In genomic region chr2:97691166-97691565, GRCh38 we compare ENCODE assay signal across 13 cellular contexts. TPM values are rescaled to one million over a fixed set of nuclear protein-coding genes. Genes with fewer than 3 reads are reported as not detected.
A peak's percentile ranks its signal among the peaks of the same experiment; 100 is the strongest.
DNase-seq lines count a peak whose midpoint lies in the region; ATAC-seq and TF ChIP-seq lines count a peak whose summit lies in the region.
"Had no signal": no experiment of that assay in that cellular context is flagged by ENCODE, and none has a peak within 500 bp of the region (broad histone marks: within the 10 kb centered on the region; RNA-seq: fewer than 3 reads in every experiment).

No MANE protein-coding gene starts in this region.

- intact Hi-C loops in testis (cut with DNase I; ENCODE audit: low total_unique reads) = loop anchor here (10.0 kb wide), 1 partner anchor 1626 kb away; no protein-coding TSS in a partner anchor
- intact Hi-C loops in CD4-positive, alpha-beta T cell (cut with DNase I, micrococcal nuclease) = loop anchor here in 1 of 2 experiments (10.0 kb wide), 2 partner anchors 46 to 1626 kb away; partner anchors contain the start of gene COX5B

- H3K4me1 Mint-ChIP-seq in H9 (peaks cover 21 to 23% of the 10 kb centered on the region in 2 experiments), endodermal cell (peaks cover 6% of the 10 kb centered on the region)
- no peaks in the 10 kb centered on the region for H3K4me1 Mint-ChIP-seq in CD4-positive, alpha-beta T cell (ENCODE audit: low read depth)

- H3K27ac Mint-ChIP-seq in H9 (peak overlapping the region in 2 of 3 experiments; percentile 78 to 94; a peak in 4 of 7 replicates), endodermal cell (peak overlapping the region; percentile 76)
- no peak overlapping the region for H3K27ac Mint-ChIP-seq in CD4-positive, alpha-beta T cell

- no CpG with 5 or more reads among the region's 6 CpGs for WGBS in H9 (ENCODE audit: extremely low coverage, insufficient read length, low lambda C conversion rate)
- 39 to 59% methylated on average over 3 to 6 of the region's 6 CpGs for WGBS in endodermal cell (ENCODE audit: insufficient coverage in 1 of 2, insufficient read length in 1 of 2), 2 experiments
- 60 to 62% methylated on average over 6 of the region's 6 CpGs for WGBS in testis, 2 donors

- H3K23ac ChIP-seq in H9 (ENCODE audit: insufficient read length, low read depth, low read length) = no peak overlapping the region

- H3K4me2 ChIP-seq in H9 (ENCODE audit: insufficient read depth, insufficient read length, low read length) = no peak overlapping the region

- H3K79me1 ChIP-seq in H9 (ENCODE audit: insufficient read depth, low read depth, low read length, poor library complexity, severe bottlenecking) = no peaks in the 10 kb centered on the region

- H3K23me2 ChIP-seq in H9 (ENCODE audit: insufficient read length, low read depth, low read length, poor library complexity, severe bottlenecking) = no peaks in the 10 kb centered on the region

- H3K4me3 ChIP-seq in endodermal cell (ENCODE audit: low read length) (no peak overlapping the region), testis (no peak overlapping the region)
- H3K4me3 ChIP-seq: HAP-1, SK-N-MC had no signal

- H3K4ac ChIP-seq in H9 (ENCODE audit: low read depth, low read length) = no peak overlapping the region

- H4K20me1 ChIP-seq in H9 (ENCODE audit: control insufficient read depth, insufficient read depth, insufficient read length) = no peaks in the 10 kb centered on the region

- H2AFZ ChIP-seq in H9 (ENCODE audit: low read length) = no peak overlapping the region

- H3T11ph ChIP-seq in H9 (ENCODE audit: low read length) = no peak overlapping the region

- H3K4me3 Mint-ChIP-seq in H9 (no peak overlapping the region), endodermal cell (no peak overlapping the region)
- no peak overlapping the region for H3K4me3 Mint-ChIP-seq in CD4-positive, alpha-beta T cell

- TF ChIP-seq CTCF in H9 (conservative IDR thresholded peaks at IDR 0.05) = no peak
- TF ChIP-seq CTCF in endodermal cell (conservative IDR thresholded peaks at IDR 0.05) = no peak
- no peak for TF ChIP-seq CTCF in testis (IDR thresholded peaks at IDR 0.05)
- no peak for TF ChIP-seq CTCF in CD4-positive, alpha-beta T cell (IDR thresholded peaks at IDR 0.05)

- H4K5ac ChIP-seq in H9 (ENCODE audit: insufficient read length, low read depth, low read length) = no peak overlapping the region

- no peak for ATAC-seq in CD4-positive, alpha-beta T cell (ENCODE audit: poor library complexity)
- ATAC-seq in HG03280 (IDR thresholded peaks at IDR 0.05; ENCODE audit: unreplicated experiment) = no peak
- ATAC-seq: Right ventricle myocardium inferior had no signal

- CTCF ChIA-PET in CD4-positive, alpha-beta T cell (lab: Charles Lee) = interaction anchor here (1.1 to 1.5 kb wide), 2 partner anchors 57 to 100 kb away, joined by 3 read pairs; no protein-coding TSS in a partner anchor

- H3K14ac ChIP-seq in H9 (ENCODE audit: insufficient read depth, low read length) = no peak overlapping the region

- H3K27me3 Mint-ChIP-seq in H9 (ENCODE audit: low read depth) = no peaks in the 10 kb centered on the region
- H3K27me3 Mint-ChIP-seq in endodermal cell (ENCODE audit: insufficient read depth) = no peaks in the 10 kb centered on the region
- no peaks in the 10 kb centered on the region for H3K27me3 Mint-ChIP-seq in CD4-positive, alpha-beta T cell

- H3K27me3 ChIP-seq in H9 (ENCODE audit: insufficient read depth, low read length) (no peaks in the 10 kb centered on the region), endodermal cell (ENCODE audit: control insufficient read depth, insufficient read depth, low read length, poor library complexity, severe bottlenecking) (no peaks in the 10 kb centered on the region), testis (no peaks in the 10 kb centered on the region)
- H3K27me3 ChIP-seq in CD4-positive, alpha-beta T cell (ENCODE audit: control insufficient read depth, insufficient read depth, low read length) = no peaks in the 10 kb centered on the region
- H3K27me3 ChIP-seq: BE2C had no signal

- H2BK120ac ChIP-seq in H9 (ENCODE audit: low read depth, low read length, poor library complexity, severe bottlenecking) = no peak overlapping the region

- H2BK15ac ChIP-seq in H9 (ENCODE audit: low read depth, low read length) = no peak overlapping the region

- H3K9ac ChIP-seq in H9 (ENCODE audit: extremely low read depth, insufficient read length, low read length) (no peak overlapping the region), endodermal cell (ENCODE audit: extremely low read depth, low read length, poor library complexity, severe bottlenecking) (no peak overlapping the region)

- no peak overlapping the region for H3K56ac ChIP-seq in H9 (ENCODE audit: insufficient read length, low read depth, low read length)

- H3K36me3 ChIP-seq in endodermal cell (ENCODE audit: control insufficient read depth, insufficient read depth, low read length) (no peaks in the 10 kb centered on the region), testis (ENCODE audit: low read depth, missing control alignments) (no peaks in the 10 kb centered on the region)
- H3K36me3 ChIP-seq: BE2C, HAP-1 had no signal

- H3K9me3 Mint-ChIP-seq in H9 (peaks cover 0 to under 1% of the 10 kb centered on the region in 2 experiments; a peak in 1 of 5 replicates), endodermal cell (no peaks in the 10 kb centered on the region)
- H3K9me3 Mint-ChIP-seq in CD4-positive, alpha-beta T cell = no peaks in the 10 kb centered on the region

- no peak overlapping the region for H4K8ac ChIP-seq in H9 (replicated peaks; ENCODE audit: insufficient read length, low read depth, low read length)

- H3K4me1 ChIP-seq in H9 (ENCODE audit: insufficient read depth, low read length) (no peaks in the 10 kb centered on the region), endodermal cell (ENCODE audit: control insufficient read depth, insufficient read depth, low read length) (no peaks in the 10 kb centered on the region), testis (no peaks in the 10 kb centered on the region)
- H3K4me1 ChIP-seq: BE2C had no signal

- H2BK20ac ChIP-seq in H9 (ENCODE audit: low read depth, low read length, poor library complexity, severe bottlenecking) = no peak overlapping the region

- H3K9me3 ChIP-seq in H9 (ENCODE audit: control insufficient read depth, low read depth, low read length) (no peaks in the 10 kb centered on the region), endodermal cell (ENCODE audit: control insufficient read depth, low read length) (no peaks in the 10 kb centered on the region), testis (no peaks in the 10 kb centered on the region)
- no peaks in the 10 kb centered on the region for H3K9me3 ChIP-seq in CD4-positive, alpha-beta T cell (ENCODE audit: control insufficient read depth, low read length)
- H3K9me3 ChIP-seq: BE2C, HAP-1 had no signal

- POLR2A ChIA-PET in CD4-positive, alpha-beta T cell (lab: Charles Lee) = no interaction called here

- H3K36me3 Mint-ChIP-seq in H9 (ENCODE audit: insufficient read depth in 1 of 3, low read depth in 3 of 3) (no peaks in the 10 kb centered on the region), endodermal cell (ENCODE audit: low read depth) (no peaks in the 10 kb centered on the region)
- H3K36me3 Mint-ChIP-seq in CD4-positive, alpha-beta T cell (ENCODE audit: low read depth) = no peaks in the 10 kb centered on the region

- no peak overlapping the region for H4K91ac ChIP-seq in H9 (ENCODE audit: insufficient read length, low read depth, low read length)

- no peak overlapping the region for H2AK5ac ChIP-seq in H9 (ENCODE audit: insufficient read length, low read length)

- DNase-seq in H9 (peak; percentile 82), endodermal cell (peak; percentile 91), mesenteric fat pad (ENCODE audit: low spot score) (peak; percentile 81), HT-29 (ENCODE audit: low spot score) (no peak), testis (no peak)
- DNase-seq in CD4-positive, alpha-beta T cell = no peak
- DNase-seq: BE2C, NCI-H2107, NCI-H69 had no signal

- TF ChIP-seq POLR2A in testis (IDR thresholded peaks at IDR 0.05) = no peak

- H2BK5ac ChIP-seq in H9 (ENCODE audit: insufficient read length, low read length) = no peak overlapping the region

- H3K18ac ChIP-seq in H9 (ENCODE audit: insufficient read length, low read depth, low read length) = no peak overlapping the region

- H2BK12ac ChIP-seq in H9 (ENCODE audit: insufficient read length, low read depth, low read length) = no peak overlapping the region

- no peak overlapping the region for H3K27ac ChIP-seq in H9 (ENCODE audit: insufficient read length, low read depth, low read length)
- H3K27ac ChIP-seq in endodermal cell (ENCODE audit: low read depth, low read length) = no peak overlapping the region
- no peak overlapping the region for H3K27ac ChIP-seq in testis
- H3K27ac ChIP-seq in CD4-positive, alpha-beta T cell (ENCODE audit: low read depth, low read length) = no peak overlapping the region
- H3K27ac ChIP-seq: SK-N-MC had no signal

- no peaks in the 10 kb centered on the region for H3K79me2 ChIP-seq in H9 (ENCODE audit: insufficient read depth, low read length)

RNA-seq across cellular contexts. Expression of gene C2orf92, which starts 21.7 kb away (rescaled TPM):
- total RNA-seq in H9 (2021) (5.4 and 7.3 TPM in 2 replicates), endodermal cell (10 to 100 TPM; 12.5 to 17.4 TPM), mesenteric fat pad (5.9 TPM), testis (10 to 100 TPM; 27.8 to 35.7 TPM)
- 7.2 TPM for polyA plus RNA-seq in endodermal cell (2013, experiment 1 of 2)
- polyA plus RNA-seq in endodermal cell (2013, experiment 2 of 2) = 7.0 TPM
- 1.9 and 2.2 TPM in 2 replicates for total RNA-seq in HT-29 (2014; rRNA removed; shearing (Covaris generic))
- polyA plus RNA-seq in testis (ENCODE audit: insufficient read depth, low read depth, low replicate concordance) = 51.2 TPM
- 10 to 100 TPM; 12.4 to 13.4 TPM for total RNA-seq in CD4-positive, alpha-beta T cell

RNA-seq across cellular contexts. Expression of gene ZAP70, which starts 22.2 kb away (rescaled TPM):
- total RNA-seq in H9 (2021) = 0.22 and 0.24 TPM in 2 replicates
- total RNA-seq in endodermal cell = 10 to 100 TPM in 1 of 2 donors, 1 to 10 TPM in 1; 8.3 to 10.4 TPM
- polyA plus RNA-seq in endodermal cell (2013, experiment 1 of 2) = 1.8 TPM
- polyA plus RNA-seq in endodermal cell (2013, experiment 2 of 2) = 3.1 TPM
- 1.3 TPM for total RNA-seq in mesenteric fat pad
- 1.8 TPM in 1 of 2 replicates, not detected in the other for total RNA-seq in HT-29 (2014; rRNA removed; shearing (Covaris generic))
- total RNA-seq in testis = 1 to 10 TPM; 5.5 to 6.4 TPM
- polyA plus RNA-seq in testis (ENCODE audit: insufficient read depth, low read depth, low replicate concordance) = 6.5 TPM
- 100 to 1,000 TPM; 440 to 470 TPM for total RNA-seq in CD4-positive, alpha-beta T cell

RNA-seq across cellular contexts. Expression of gene ACTR1B, which starts 27.3 kb away (rescaled TPM):
- 31.1 and 33.8 TPM in 2 replicates for total RNA-seq in H9 (2021)
- total RNA-seq in endodermal cell = 10 to 100 TPM; 71.8 to 75.0 TPM
- polyA plus RNA-seq in endodermal cell (2013, experiment 1 of 2) = 71.7 TPM
- 68.6 TPM for polyA plus RNA-seq in endodermal cell (2013, experiment 2 of 2)
- 47.6 TPM for total RNA-seq in mesenteric fat pad
- 61.6 and 66.7 TPM in 2 replicates for total RNA-seq in HT-29 (2014; rRNA removed; shearing (Covaris generic))
- 10 to 100 TPM; 56.3 to 81.0 TPM for total RNA-seq in testis
- 43.0 TPM for polyA plus RNA-seq in testis (ENCODE audit: insufficient read depth, low read depth, low replicate concordance)
- total RNA-seq in CD4-positive, alpha-beta T cell = 10 to 100 TPM; 89.5 to 92.8 TPM

RNA-seq across cellular contexts. Expression of gene COX5B, which starts 45.3 kb away (rescaled TPM):
- total RNA-seq in H9 (2021) (237 and 246 TPM in 2 replicates), endodermal cell (100 to 1,000 TPM; 211 to 233 TPM), mesenteric fat pad (221 TPM), testis (100 to 1,000 TPM; 317 to 344 TPM)
- polyA plus RNA-seq in endodermal cell (2013, experiment 1 of 2) = 231 TPM
- polyA plus RNA-seq in endodermal cell (2013, experiment 2 of 2) = 226 TPM
- 428 and 475 TPM in 2 replicates for total RNA-seq in HT-29 (2014; rRNA removed; shearing (Covaris generic))
- polyA plus RNA-seq in testis (ENCODE audit: insufficient read depth, low read depth, low replicate concordance) = 233 TPM
- total RNA-seq in CD4-positive, alpha-beta T cell = 100 to 1,000 TPM; 112 to 121 TPM

Comparison
In these comparisons a context has a peak if more than half of its experiments do, and no peak if none do; other contexts are left out.
1. DNase-seq: peak in H9 (single experiment), endodermal cell (single experiment) and mesenteric fat pad (single experiment); none in HT-29 (single experiment), testis (single experiment) and CD4-positive, alpha-beta T cell (0 of 10).
2. RNA of gene ZAP70, which starts 22.2 kb away (total RNA-seq): 440 to 470 TPM in CD4-positive, alpha-beta T cell; 8.3 to 10.4 TPM in endodermal cell, 5.5 to 6.4 TPM in testis, 1.8 TPM in HT-29, 1.3 TPM in mesenteric fat pad (single experiment) and 0.22 to 0.24 TPM in H9; every median in the first group is over 10 times any median in the second.